ENCODE assay signal across 23 cellular contexts in the genomic region with DNA sequence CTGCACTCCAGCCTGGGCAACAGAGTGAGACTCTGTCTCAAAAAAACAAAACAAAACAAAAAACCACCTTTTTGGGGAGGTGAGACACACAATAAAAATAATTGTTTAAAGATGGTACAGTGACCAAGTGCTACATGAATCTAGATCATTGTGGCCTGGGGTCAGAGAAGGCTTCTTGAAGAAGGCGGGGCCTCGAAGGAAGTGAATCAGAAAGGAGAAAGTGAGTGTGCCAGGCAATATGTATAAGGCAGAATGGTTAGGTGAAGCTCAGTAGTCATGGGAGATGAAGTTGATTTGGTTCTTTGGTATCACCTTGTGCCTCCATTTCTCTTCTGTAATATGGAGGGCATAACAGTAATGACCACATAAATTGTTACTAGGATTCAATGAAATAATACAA. TPM values are rescaled to one million over a fixed set of nuclear protein-coding genes. Genes with fewer than 3 reads are reported as not detected.
DNase-seq lines count a peak whose midpoint lies in the region; ATAC-seq and TF ChIP-seq lines count a peak whose summit lies in the region.
"Had no signal": no experiment of that assay in that cellular context is flagged by ENCODE, and none has a peak within 500 bp of the region (broad histone marks: within the 10 kb centered on the region; RNA-seq: fewer than 3 reads in every experiment).

No MANE protein-coding gene starts in this region.

- peaks cover 42% of the 10 kb centered on the region for H3K4me1 Mint-ChIP-seq in activated CD4-positive, alpha-beta memory T cell treated with anti-CD3 and anti-CD28 coated beads for 36 hours (ENCODE audit: low read depth)
- peaks cover 44% of the 10 kb centered on the region for H3K4me1 Mint-ChIP-seq in activated CD4-positive, alpha-beta memory T cell treated with anti-CD3 and anti-CD28 coated beads, Interleukin-2, amount 10 ng/mL, durations not matched to agents 7 days and 5 days
- peaks cover 15% of the 10 kb centered on the region for H3K4me1 Mint-ChIP-seq in activated T-helper 2 cell treated with anti-CD3 and anti-CD28 coated beads, Interferon-gamma antibody, Interleukin-2, Interleukin-4, amounts not matched to agents 10 μg/mL and 5 μg/mL and 100 μg/mL, durations not matched to agents 14 hours and 24 hours and 36 hours (ENCODE audit: low read depth)
- peaks cover 0 to 15% of the 10 kb centered on the region in 2 donors for H3K4me1 Mint-ChIP-seq in natural killer cell

- H3K27me3 Mint-ChIP-seq in activated CD4-positive, alpha-beta memory T cell treated with anti-CD3 and anti-CD28 coated beads for 36 hours: no peaks in the 10 kb centered on the region
- H3K27me3 Mint-ChIP-seq in activated CD4-positive, alpha-beta memory T cell treated with anti-CD3 and anti-CD28 coated beads, Interleukin-2, amount 10 ng/mL, durations not matched to agents 7 days and 5 days: no peaks in the 10 kb centered on the region
- no peaks in the 10 kb centered on the region for H3K27me3 Mint-ChIP-seq in activated T-helper 2 cell treated with anti-CD3 and anti-CD28 coated beads, Interferon-gamma antibody, Interleukin-2, Interleukin-4, amounts not matched to agents 10 μg/mL and 5 μg/mL and 100 μg/mL, durations not matched to agents 14 hours and 24 hours and 36 hours (ENCODE audit: low read depth)
- H3K27me3 Mint-ChIP-seq in natural killer cell (ENCODE audit: low read depth in 2 of 2): no peaks in the 10 kb centered on the region
- H3K27me3 Mint-ChIP-seq: activated CD4-positive, alpha-beta T cell treated with anti-CD3 and anti-CD28 coated beads, Interleukin-2, amount 10 ng/mL, durations not matched to agents 7 days and 5 days had no signal

- intact Hi-C loops in activated CD4-positive, alpha-beta memory T cell treated with anti-CD3 and anti-CD28 coated beads for 36 hours (cut with micrococcal nuclease): loop anchor here (2.0 kb wide), 1 partner anchor 18 kb away; no protein-coding TSS in a partner anchor
- intact Hi-C loops in activated T-helper 2 cell treated with anti-CD3 and anti-CD28 coated beads, Interferon-gamma antibody, Interleukin-2, Interleukin-4, amounts not matched to agents 10 μg/mL and 5 μg/mL and 100 μg/mL, durations not matched to agents 14 hours and 24 hours and 36 hours (cut with micrococcal nuclease): no loop called here
- intact Hi-C loops in natural killer cell (cut with micrococcal nuclease): no loop called here

- peaks cover 13% of the 10 kb centered on the region for H3K36me3 Mint-ChIP-seq in activated CD4-positive, alpha-beta memory T cell treated with anti-CD3 and anti-CD28 coated beads for 36 hours
- peaks cover 41% of the 10 kb centered on the region for H3K36me3 Mint-ChIP-seq in activated CD4-positive, alpha-beta memory T cell treated with anti-CD3 and anti-CD28 coated beads, Interleukin-2, amount 10 ng/mL, durations not matched to agents 7 days and 5 days (ENCODE audit: low read depth)
- peaks cover 41% of the 10 kb centered on the region for H3K36me3 Mint-ChIP-seq in activated T-helper 2 cell treated with anti-CD3 and anti-CD28 coated beads, Interferon-gamma antibody, Interleukin-2, Interleukin-4, amounts not matched to agents 10 μg/mL and 5 μg/mL and 100 μg/mL, durations not matched to agents 14 hours and 24 hours and 36 hours (ENCODE audit: low read depth)
- H3K36me3 Mint-ChIP-seq in natural killer cell: no peaks in the 10 kb centered on the region

- no peaks in the 10 kb centered on the region for H3K9me3 Mint-ChIP-seq in activated CD4-positive, alpha-beta memory T cell treated with anti-CD3 and anti-CD28 coated beads for 36 hours
- no peaks in the 10 kb centered on the region for H3K9me3 Mint-ChIP-seq in activated CD4-positive, alpha-beta memory T cell treated with anti-CD3 and anti-CD28 coated beads, Interleukin-2, amount 10 ng/mL, durations not matched to agents 7 days and 5 days
- H3K9me3 Mint-ChIP-seq in activated T-helper 2 cell treated with anti-CD3 and anti-CD28 coated beads, Interferon-gamma antibody, Interleukin-2, Interleukin-4, amounts not matched to agents 10 μg/mL and 5 μg/mL and 100 μg/mL, durations not matched to agents 14 hours and 24 hours and 36 hours: no peaks in the 10 kb centered on the region
- no peaks in the 10 kb centered on the region for H3K9me3 Mint-ChIP-seq in natural killer cell
- H3K9me3 Mint-ChIP-seq: activated CD4-positive, alpha-beta T cell treated with anti-CD3 and anti-CD28 coated beads, Interleukin-2, amount 10 ng/mL, durations not matched to agents 7 days and 5 days had no signal

- POLR2A ChIA-PET in activated CD4-positive, alpha-beta memory T cell treated with anti-CD3 and anti-CD28 coated beads for 36 hours (lab: Charles Lee): no interaction called here
- POLR2A ChIA-PET in activated CD4-positive, alpha-beta memory T cell treated with anti-CD3 and anti-CD28 coated beads, Interleukin-2, amount 10 ng/mL, durations not matched to agents 7 days and 5 days (lab: Charles Lee): interaction anchor here (3.3 kb wide), 1 partner anchor 58 kb away, joined by 29 read pairs; the partner anchor contains the start of gene DOCK11

- peak overlapping the region; percentile 70 for H3K27ac Mint-ChIP-seq in activated CD4-positive, alpha-beta memory T cell treated with anti-CD3 and anti-CD28 coated beads for 36 hours
- H3K27ac Mint-ChIP-seq in activated CD4-positive, alpha-beta memory T cell treated with anti-CD3 and anti-CD28 coated beads, Interleukin-2, amount 10 ng/mL, durations not matched to agents 7 days and 5 days: no peak overlapping the region
- H3K27ac Mint-ChIP-seq in activated T-helper 2 cell treated with anti-CD3 and anti-CD28 coated beads, Interferon-gamma antibody, Interleukin-2, Interleukin-4, amounts not matched to agents 10 μg/mL and 5 μg/mL and 100 μg/mL, durations not matched to agents 14 hours and 24 hours and 36 hours: peak overlapping the region; percentile 63
- H3K27ac Mint-ChIP-seq in natural killer cell: peak overlapping the region; percentile 0 to 74
- H3K27ac Mint-ChIP-seq: activated CD4-positive, alpha-beta T cell treated with anti-CD3 and anti-CD28 coated beads, Interleukin-2, amount 10 ng/mL, durations not matched to agents 7 days and 5 days had no signal

- DNase-seq in activated CD4-positive, alpha-beta memory T cell treated with anti-CD3 and anti-CD28 coated beads for 36 hours: peak; percentile 48
- DNase-seq in activated CD4-positive, alpha-beta memory T cell treated with anti-CD3 and anti-CD28 coated beads, Interleukin-2, amount 10 ng/mL, durations not matched to agents 7 days and 5 days: no peak
- peak; percentile 36 for DNase-seq in ELR (ENCODE audit: low read depth)
- DNase-seq in activated T-helper 2 cell treated with anti-CD3 and anti-CD28 coated beads, Interferon-gamma antibody, Interleukin-2, Interleukin-4, amounts not matched to agents 10 μg/mL and 5 μg/mL and 100 μg/mL, durations not matched to agents 14 hours and 24 hours and 36 hours (ENCODE audit: low spot score): no peak
- DNase-seq in natural killer cell: no peak
- no peak for DNase-seq in activated CD4-positive, CD25-positive, alpha-beta regulatory T cell (lab: John Stamatoyannopoulos, UW)
- DNase-seq: activated CD4-positive, alpha-beta T cell treated with anti-CD3 and anti-CD28 coated beads, Interleukin-2, amount 10 ng/mL, durations not matched to agents 7 days and 5 days; activated T-cell treated with anti-CD3 and anti-CD28 coated beads, Interleukin-2, amount 50 U/mL, for 1 hour; brain microvascular endothelial cell; Calu3; effector memory CD4-positive, alpha-beta T cell; esophagus squamous epithelium; NCI-H1092; NCI-H2081; NCI-H345; nucleus accumbens; SHP77 treated with DMSO at 0.1 percent for 48 hours; spleen; substantia nigra; upper lobe of right lung had no signal

- no peak for TF ChIP-seq CTCF in natural killer cell (IDR thresholded peaks at IDR 0.05)

- H3K4me3 Mint-ChIP-seq in activated CD4-positive, alpha-beta memory T cell treated with anti-CD3 and anti-CD28 coated beads for 36 hours: no peak overlapping the region
- H3K4me3 Mint-ChIP-seq in activated CD4-positive, alpha-beta memory T cell treated with anti-CD3 and anti-CD28 coated beads, Interleukin-2, amount 10 ng/mL, durations not matched to agents 7 days and 5 days: no peak overlapping the region
- no peak overlapping the region for H3K4me3 Mint-ChIP-seq in activated T-helper 2 cell treated with anti-CD3 and anti-CD28 coated beads, Interferon-gamma antibody, Interleukin-2, Interleukin-4, amounts not matched to agents 10 μg/mL and 5 μg/mL and 100 μg/mL, durations not matched to agents 14 hours and 24 hours and 36 hours (ENCODE audit: low read depth)
- H3K4me3 Mint-ChIP-seq in natural killer cell: no peak overlapping the region
- H3K4me3 Mint-ChIP-seq: activated CD4-positive, alpha-beta T cell treated with anti-CD3 and anti-CD28 coated beads, Interleukin-2, amount 10 ng/mL, durations not matched to agents 7 days and 5 days had no signal

- CTCF ChIA-PET in activated CD4-positive, alpha-beta memory T cell treated with anti-CD3 and anti-CD28 coated beads for 36 hours (lab: Charles Lee): no interaction called here
- CTCF ChIA-PET in activated CD4-positive, alpha-beta memory T cell treated with anti-CD3 and anti-CD28 coated beads, Interleukin-2, amount 10 ng/mL, durations not matched to agents 7 days and 5 days (lab: Charles Lee): interaction anchor here (1.5 kb wide), 1 partner anchor 95 kb away, joined by 5 read pairs; no protein-coding TSS in a partner anchor

- ATAC-seq in natural killer cell (peak in 2 of 3 donors; percentile 47 to 48), HG03097 (IDR thresholded peaks at IDR 0.05; ENCODE audit: low FRiP score, unreplicated experiment) (no peak), HG03354 (IDR thresholded peaks at IDR 0.05; ENCODE audit: poor library complexity, severe bottlenecking, unreplicated experiment) (no peak)
- ATAC-seq: gastroesophageal sphincter, upper lobe of right lung had no signal

RNA-seq across cellular contexts. Expression of gene DOCK11, which starts 58.9 kb away (rescaled TPM):
- 10 to 100 TPM; 47.5 to 50.4 TPM for total RNA-seq in activated CD4-positive, alpha-beta memory T cell treated with anti-CD3 and anti-CD28 coated beads for 36 hours
- total RNA-seq in activated CD4-positive, alpha-beta memory T cell treated with anti-CD3 and anti-CD28 coated beads, Interleukin-2, amount 10 ng/mL, durations not matched to agents 7 days and 5 days: 10 to 100 TPM; 79.0 to 82.9 TPM
- total RNA-seq in activated T-helper 2 cell treated with anti-CD3 and anti-CD28 coated beads, Interferon-gamma antibody, Interleukin-2, Interleukin-4, amounts not matched to agents 10 μg/mL and 5 μg/mL and 100 μg/mL, durations not matched to agents 14 hours and 24 hours and 36 hours: 29.9 and 31.8 TPM in 2 replicates
- total RNA-seq in natural killer cell: 100 to 1,000 TPM; 108 to 130 (median 117) TPM

Comparison
In these comparisons a context has a peak if more than half of its experiments do, and no peak if none do; other contexts are left out.
1. DNase-seq: peak in activated CD4-positive, alpha-beta memory T cell treated with anti-CD3 and anti-CD28 coated beads for 36 hours (single experiment) and ELR (single experiment); none in activated CD4-positive, alpha-beta memory T cell treated with anti-CD3 and anti-CD28 coated beads, Interleukin-2, amount 10 ng/mL, durations not matched to agents 7 days and 5 days (single experiment), activated T-helper 2 cell treated with anti-CD3 and anti-CD28 coated beads, Interferon-gamma antibody, Interleukin-2, Interleukin-4, amounts not matched to agents 10 μg/mL and 5 μg/mL and 100 μg/mL, durations not matched to agents 14 hours and 24 hours and 36 hours (single experiment), natural killer cell (single experiment) and activated CD4-positive, CD25-positive, alpha-beta regulatory T cell (0 of 4).
2. ATAC-seq: peak in natural killer cell (2 of 3); none in HG03097 (single experiment) and HG03354 (single experiment).